Comparison of ENCODE assay signal across 24 cellular contexts in genomic region chr5:44300551-44300950, GRCh38.
"Had no signal": no experiment of that assay in that cellular context is flagged by ENCODE, and none has a peak within 500 bp of the region (broad histone marks: within the 10 kb centered on the region; RNA-seq: fewer than 3 reads in every experiment).

No MANE protein-coding gene starts in this region.

- H3K9me3 ChIP-seq: colonic mucosa, esophagus muscularis mucosa, esophagus squamous epithelium, gastrocnemius medialis, gastroesophageal sphincter, heart left ventricle, heart right ventricle had no signal

- DNase-seq: colonic mucosa; cortex of kidney; dermis blood vessel endothelial cell; dorsolateral prefrontal cortex; effector CD4-positive, alpha-beta T cell; effector CD8-positive, alpha-beta T cell; effector memory CD4-positive, alpha-beta T cell; effector memory CD8-positive, alpha-beta T cell; endodermal cell; erythroblast; esophagus squamous epithelium; foreskin fibroblast; foreskin keratinocyte; foreskin melanocyte; gastrocnemius medialis; glutamatergic neuron; head of caudate nucleus; heart left ventricle; heart right ventricle had no signal

- H3K36me3 ChIP-seq: colonic mucosa, esophagus muscularis mucosa, esophagus squamous epithelium, gastrocnemius medialis, gastroesophageal sphincter, heart left ventricle, heart right ventricle had no signal

- H3K4me1 ChIP-seq: colonic mucosa, esophagus muscularis mucosa, esophagus squamous epithelium, foreskin keratinocyte, gastrocnemius medialis, gastroesophageal sphincter, heart left ventricle, heart right ventricle had no signal

- H3K27ac ChIP-seq: colonic mucosa, coronary artery, dorsolateral prefrontal cortex, epithelial cell of prostate, esophagus muscularis mucosa, esophagus squamous epithelium, foreskin keratinocyte, gastrocnemius medialis, gastroesophageal sphincter, heart left ventricle, heart right ventricle had no signal

- H3K4me3 ChIP-seq: colonic mucosa, coronary artery, dorsolateral prefrontal cortex, esophagus muscularis mucosa, esophagus squamous epithelium, gastrocnemius medialis, gastroesophageal sphincter, heart left ventricle, heart right ventricle had no signal

- H3K27me3 ChIP-seq: colonic mucosa, dorsolateral prefrontal cortex, esophagus muscularis mucosa, esophagus squamous epithelium, foreskin keratinocyte, gastrocnemius medialis, gastroesophageal sphincter, heart left ventricle, heart right ventricle had no signal

- ATAC-seq: effector memory CD8-positive, alpha-beta T cell; esophagus mucosa; foreskin keratinocyte; gastrocnemius medialis; gastroesophageal sphincter; heart left ventricle; heart right ventricle had no signal
